Comparison of ENCODE assay signal across 12 cellular contexts in the genomic region with DNA sequence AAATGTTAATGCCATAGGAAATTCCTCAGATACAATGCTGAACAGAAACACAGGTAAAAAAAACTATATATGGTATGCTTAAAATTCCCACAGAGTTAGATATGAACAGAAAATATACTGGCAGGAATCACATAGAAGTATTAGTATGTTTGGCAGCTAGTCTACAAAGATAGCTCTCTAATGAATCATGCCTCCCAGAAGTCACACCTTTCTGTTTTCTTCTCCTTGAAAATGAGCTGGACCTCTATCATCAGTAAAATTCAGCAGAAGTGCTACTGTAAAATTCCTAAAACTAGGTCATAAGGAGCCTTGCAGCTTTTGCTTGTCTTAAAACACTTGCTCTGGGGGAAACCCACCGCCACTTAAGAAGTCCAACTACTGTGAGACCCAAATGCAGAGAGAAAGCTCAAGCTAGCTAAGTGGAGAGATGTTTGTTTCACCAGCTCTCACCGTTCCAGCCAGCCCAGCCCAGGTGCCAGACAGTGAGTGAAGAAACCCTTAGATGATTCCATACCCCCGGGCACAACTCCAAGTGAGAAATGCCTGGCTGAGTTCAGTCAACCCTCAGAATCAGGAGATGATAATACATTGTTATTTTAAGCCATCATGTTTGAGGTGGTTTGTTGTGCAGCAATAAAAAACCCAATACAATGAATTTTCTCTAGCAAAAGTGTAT. TPM values are rescaled to one million over a fixed set of nuclear protein-coding genes. Genes with fewer than 3 reads are reported as not detected.
DNase-seq lines count a peak whose midpoint lies in the region; ATAC-seq and TF ChIP-seq lines count a peak whose summit lies in the region.
"Had no signal": no experiment of that assay in that cellular context is flagged by ENCODE, and none has a peak within 500 bp of the region (broad histone marks: within the 10 kb centered on the region; RNA-seq: fewer than 3 reads in every experiment).

No MANE protein-coding gene starts in this region.

- no peak overlapping the region for H3K9ac ChIP-seq in neural progenitor cell

- no peaks in the 10 kb centered on the region for H3K9me3 Mint-ChIP-seq in neural progenitor cell
- H3K9me3 Mint-ChIP-seq: CD8-positive, alpha-beta T cell; naive thymus-derived CD8-positive, alpha-beta T cell had no signal

- H2AFZ ChIP-seq in neural progenitor cell (replicated peaks): no peak overlapping the region

- peak; percentile 41 for ATAC-seq in lung (ENCODE audit: insufficient read depth, low FRiP score)
- ATAC-seq in HG02852 (IDR thresholded peaks at IDR 0.05; ENCODE audit: unreplicated experiment): no peak
- ATAC-seq in GM18870 (IDR thresholded peaks at IDR 0.05; ENCODE audit: unreplicated experiment): no peak
- ATAC-seq in GM21723 (IDR thresholded peaks at IDR 0.05; ENCODE audit: unreplicated experiment): no peak
- ATAC-seq: CD8-positive, alpha-beta T cell; naive thymus-derived CD8-positive, alpha-beta T cell had no signal

- no peaks in the 10 kb centered on the region for H3K9me3 ChIP-seq in lung (ENCODE audit: control insufficient read depth in 2 of 2, insufficient read depth in 1 of 2, low read length in 1 of 2)
- no peaks in the 10 kb centered on the region for H3K9me3 ChIP-seq in neural progenitor cell (ENCODE audit: low read depth)

- H3K4me1 ChIP-seq in lung (ENCODE audit: control insufficient read depth in 2 of 2, insufficient read depth in 2 of 2, low read length in 2 of 2) (peaks cover 0 to 6% of the 10 kb centered on the region in 2 donors), neural progenitor cell (no peaks in the 10 kb centered on the region)

- H3F3A ChIP-seq in neural progenitor cell (ENCODE audit: low read depth): no peaks in the 10 kb centered on the region

- H3K36me3 Mint-ChIP-seq in neural progenitor cell: no peaks in the 10 kb centered on the region
- H3K36me3 Mint-ChIP-seq: CD8-positive, alpha-beta T cell had no signal

- no peak overlapping the region for H3K27ac Mint-ChIP-seq in neural progenitor cell
- H3K27ac Mint-ChIP-seq: CD8-positive, alpha-beta T cell had no signal

- H3K27me3 Mint-ChIP-seq in neural progenitor cell (ENCODE audit: insufficient read depth, low read depth): no peaks in the 10 kb centered on the region
- H3K27me3 Mint-ChIP-seq: naive thymus-derived CD8-positive, alpha-beta T cell had no signal

- no peak overlapping the region for H3K4me2 ChIP-seq in neural progenitor cell

- H3K36me3 ChIP-seq in lung (ENCODE audit: control insufficient read depth in 2 of 2, insufficient read depth in 2 of 2, low read length in 2 of 2) (no peaks in the 10 kb centered on the region), neural progenitor cell (no peaks in the 10 kb centered on the region)

- TF ChIP-seq CTCF in lung (IDR thresholded peaks at IDR 0.05; ENCODE audit: control extremely low read depth, extremely low read depth): no peak
- no peak for TF ChIP-seq CTCF in neural progenitor cell (IDR thresholded peaks at IDR 0.05)

- H3K79me2 ChIP-seq in neural progenitor cell (ENCODE audit: low read depth): no peaks in the 10 kb centered on the region

- H3K27me3 ChIP-seq in lung (ENCODE audit: control insufficient read depth, insufficient read depth): no peaks in the 10 kb centered on the region
- H3K27me3 ChIP-seq in neural progenitor cell: no peaks in the 10 kb centered on the region

- 55 to 58% methylated on average over 3 of the region's 3 CpGs for WGBS in lung, 2 donors

- H4K20me1 ChIP-seq in neural progenitor cell (ENCODE audit: low read depth): no peaks in the 10 kb centered on the region

- peak overlapping the region in 1 of 2 donors; percentile 72 for H3K27ac ChIP-seq in lung (ENCODE audit: low read depth in 1 of 2, low read length in 1 of 2)
- no peak overlapping the region for H3K27ac ChIP-seq in neural progenitor cell

- peak; percentile 22 for DNase-seq in D341Med (ENCODE audit: low spot score)
- peak; percentile 11 for DNase-seq in NCI-H1092 treated with DMSO at 0.1 percent for 48 hours (lab: John Stamatoyannopoulos, UW)
- DNase-seq in cerebellar cortex (ENCODE audit: low spot score): peak; percentile 18
- peak; percentile 44 for DNase-seq in lung (ENCODE audit: low spot score)
- no peak for DNase-seq in neural progenitor cell (ENCODE audit: low spot score)
- DNase-seq: CD8-positive, alpha-beta T cell; naive thymus-derived CD8-positive, alpha-beta T cell; NCI-H1436 treated with DMSO at 0.1 percent for 48 hours; stimulated activated CD4-positive, alpha-beta T cell treated with anti-CD3 and anti-CD28 coated beads, Interleukin-4, amount 100 ng/mL, for 1 hour had no signal

- H3K4me3 ChIP-seq in lung (no peak overlapping the region), neural progenitor cell (no peak overlapping the region)

- H3K4me3 Mint-ChIP-seq in neural progenitor cell: no peak overlapping the region
- H3K4me3 Mint-ChIP-seq: CD8-positive, alpha-beta T cell; naive thymus-derived CD8-positive, alpha-beta T cell had no signal

- H3K4me1 Mint-ChIP-seq in neural progenitor cell: no peaks in the 10 kb centered on the region
- H3K4me1 Mint-ChIP-seq: naive thymus-derived CD8-positive, alpha-beta T cell had no signal

RNA-seq across cellular contexts. Expression of a gene that starts 43.0 kb away (rescaled TPM):
- total RNA-seq in lung (10 to 100 TPM; 14.8 to 30.0 TPM), neural progenitor cell (ENCODE audit: low replicate concordance) (32.2 and 34.2 TPM in 2 replicates)
- 1 to 10 TPM; 7.3 to 8.9 TPM for polyA plus RNA-seq in lung
